Comparison of ENCODE assay signal across 15 cellular contexts in genomic region chr20:40744072-40744471, GRCh38. TPM values are rescaled to one million over a fixed set of nuclear protein-coding genes. Genes with fewer than 3 reads are reported as not detected.
DNase-seq lines count a peak whose midpoint lies in the region; ATAC-seq and TF ChIP-seq lines count a peak whose summit lies in the region.
"Had no signal": no experiment of that assay in that cellular context is flagged by ENCODE, and none has a peak within 500 bp of the region (broad histone marks: within the 10 kb centered on the region; RNA-seq: fewer than 3 reads in every experiment).

No MANE protein-coding gene starts in this region.

- peaks cover 31% of the 10 kb centered on the region for H3K4me1 ChIP-seq in Karpas-422 (ENCODE audit: low read length)
- H3K4me1 ChIP-seq in RWPE2 (ENCODE audit: insufficient read depth, poor library complexity, severe bottlenecking) = no peaks in the 10 kb centered on the region
- no peaks in the 10 kb centered on the region for H3K4me1 ChIP-seq in breast epithelium

- no peak for TF ChIP-seq POLR2A in breast epithelium (IDR thresholded peaks at IDR 0.05)

- no peaks in the 10 kb centered on the region for H3K9me3 ChIP-seq in Karpas-422 (ENCODE audit: low read length)
- no peaks in the 10 kb centered on the region for H3K9me3 ChIP-seq in RWPE2 (ENCODE audit: severe bottlenecking)
- H3K9me3 ChIP-seq in breast epithelium = no peaks in the 10 kb centered on the region

- TF ChIP-seq CTCF in RWPE2 (IDR thresholded peaks at IDR 0.05; ENCODE audit: poor library complexity, severe bottlenecking) (no peak), breast epithelium (IDR thresholded peaks at IDR 0.05) (no peak)

- DNase-seq in DMS 273 (lab: John Stamatoyannopoulos, UW; ENCODE audit: unreplicated experiment) (peak; percentile 21), DMS 273 treated with DMSO at 0.1 percent for 48 hours (lab: John Stamatoyannopoulos, UW) (no peak), Karpas-422 (no peak), RWPE2 (ENCODE audit: low spot score) (peak; percentile 68), inferior parietal cortex (ENCODE audit: extremely low spot score) (no peak), breast epithelium (ENCODE audit: low spot score in 2 of 2) (no peak)
- DNase-seq: Calu3; CD4-positive, alpha-beta T cell; DMS153; DMS79 treated with DMSO at 0.1 percent for 48 hours; GF-D8; HCEC 1CT; HFFc6 had no signal

- H3K36me3 ChIP-seq in Karpas-422 (ENCODE audit: insufficient read depth, low read length) (no peaks in the 10 kb centered on the region), RWPE2 (ENCODE audit: low read depth) (no peaks in the 10 kb centered on the region), breast epithelium (no peaks in the 10 kb centered on the region)

- no peak overlapping the region for H3K27ac ChIP-seq in Karpas-422 (ENCODE audit: low read length)
- no peak overlapping the region for H3K27ac ChIP-seq in RWPE2 (ENCODE audit: poor library complexity, severe bottlenecking)
- no peak overlapping the region for H3K27ac ChIP-seq in breast epithelium
- H3K27ac ChIP-seq: 22Rv1 had no signal

- ATAC-seq in RWPE2 (ENCODE audit: low read depth) (no peak), GM18868 (IDR thresholded peaks at IDR 0.05; ENCODE audit: unreplicated experiment) (no peak)

- H3K79me2 ChIP-seq in Karpas-422 (ENCODE audit: low read length) = no peaks in the 10 kb centered on the region

- no peaks in the 10 kb centered on the region; the same call in 1 of the 2 replicates for H4K20me1 ChIP-seq in Karpas-422 (ENCODE audit: insufficient read depth, low read depth, low read length)

- no peaks in the 10 kb centered on the region for H3K27me3 ChIP-seq in Karpas-422 (ENCODE audit: low read length)
- peaks cover 45% of the 10 kb centered on the region for H3K27me3 ChIP-seq in RWPE2 (ENCODE audit: insufficient read depth, poor library complexity, severe bottlenecking)
- no peaks in the 10 kb centered on the region for H3K27me3 ChIP-seq in breast epithelium

- H3K4me3 ChIP-seq in Karpas-422 (ENCODE audit: low read length) (no peak overlapping the region; the same call in 1 of the 2 replicates), RWPE2 (ENCODE audit: severe bottlenecking) (no peak overlapping the region), breast epithelium (no peak overlapping the region)

- H3K9ac ChIP-seq in Karpas-422 (ENCODE audit: low read length) = no peak overlapping the region

- no peak overlapping the region for H2AFZ ChIP-seq in Karpas-422 (ENCODE audit: low read length)

- H3K9me2 ChIP-seq in Karpas-422 (replicated peaks; ENCODE audit: insufficient read depth, low read length) = no peaks in the 10 kb centered on the region

- intact Hi-C loops in breast epithelium (cut with DNase I; ENCODE audit: low total_unique reads) = no loop called here

- peak overlapping the region; percentile 54 for H3K4me2 ChIP-seq in Karpas-422 (ENCODE audit: low read depth, low read length, poor library complexity, severe bottlenecking)

RNA-seq across cellular contexts. Expression of gene MAFB, which starts 55.0 kb away (rescaled TPM):
- not detected in 2 replicates for total RNA-seq in Karpas-422 (2014; rRNA removed; shearing (Covaris generic); ENCODE audit: low replicate concordance)
- 100 to 1,000 TPM in 1 of 3 donors, 10 to 100 TPM in 2; 39.0 to 148 (median 43.9) TPM for total RNA-seq in breast epithelium

Comparison
In these comparisons a context has a peak if more than half of its experiments do, and no peak if none do; other contexts are left out.
1. DNase-seq: peak in DMS 273 (single experiment) and RWPE2 (single experiment); none in DMS 273 treated with DMSO at 0.1 percent for 48 hours (single experiment), Karpas-422 (single experiment), inferior parietal cortex (single experiment) and breast epithelium (0 of 2).
2. RNA of gene MAFB, which starts 55.0 kb away (total RNA-seq): 39.0 to 148 TPM in breast epithelium; not detected in Karpas-422; every median in the first group is over 10 times any median in the second.